Comparison of ENCODE assay signal across 8 cellular contexts in genomic region chr5:129903466-129904101, GRCh38. TPM values are rescaled to one million over a fixed set of nuclear protein-coding genes. Genes with fewer than 3 reads are reported as not detected.
A peak's percentile ranks its signal among the peaks of the same experiment; 100 is the strongest.
DNase-seq lines count a peak whose midpoint lies in the region; ATAC-seq and TF ChIP-seq lines count a peak whose summit lies in the region.

No MANE protein-coding gene starts in this region.

- H3K9me3 Mint-ChIP-seq in HFFc6: no peaks in the 10 kb centered on the region
- H3K9me3 Mint-ChIP-seq in activated naive CD8-positive, alpha-beta T cell treated with anti-CD3 and anti-CD28 coated beads, Interleukin-2, amount 10 ng/mL, durations not matched to agents 7 days and 5 days: no peaks in the 10 kb centered on the region

- no peak for TF ChIP-seq CTCF in HFFc6 (IDR thresholded peaks at IDR 0.05)

- peaks cover 18% of the 10 kb centered on the region for H3K27me3 Mint-ChIP-seq in HFFc6 (ENCODE audit: insufficient read depth)
- peaks cover 49% of the 10 kb centered on the region for H3K27me3 Mint-ChIP-seq in activated naive CD8-positive, alpha-beta T cell treated with anti-CD3 and anti-CD28 coated beads, Interleukin-2, amount 10 ng/mL, durations not matched to agents 7 days and 5 days

- no peak overlapping the region for H3K27ac Mint-ChIP-seq in HFFc6
- no peak overlapping the region for H3K27ac Mint-ChIP-seq in activated naive CD8-positive, alpha-beta T cell treated with anti-CD3 and anti-CD28 coated beads, Interleukin-2, amount 10 ng/mL, durations not matched to agents 7 days and 5 days

- no peak for DNase-seq in HFFc6
- no peak for DNase-seq in activated naive CD8-positive, alpha-beta T cell treated with anti-CD3 and anti-CD28 coated beads, Interleukin-2, amount 10 ng/mL, durations not matched to agents 7 days and 5 days
- DNase-seq in stimulated activated naive CD8-positive, alpha-beta T cell treated with anti-CD3 and anti-CD28 coated beads, Interleukin-15, Interleukin-2, amounts not matched to agents 100 U/mL and 50 U/mL, for 24 hours: no peak
- no peak for DNase-seq in activated effector memory CD4-positive, alpha-beta T cell treated with anti-CD3 and anti-CD28 coated beads, Interleukin-2, amount 50 U/mL, for 16 hours
- no peak for DNase-seq in amniotic stem cell (lab: John Stamatoyannopoulos, UW)
- DNase-seq in Kasumi-1 (lab: John Stamatoyannopoulos, UW): no peak
- DNase-seq in NCI-H446 treated with DMSO at 0.1 percent for 48 hours (lab: John Stamatoyannopoulos, UW): no peak

- peaks cover 18% of the 10 kb centered on the region for H3K4me1 Mint-ChIP-seq in HFFc6 (ENCODE audit: low read depth)
- peaks cover 8% of the 10 kb centered on the region for H3K4me1 Mint-ChIP-seq in activated naive CD8-positive, alpha-beta T cell treated with anti-CD3 and anti-CD28 coated beads, Interleukin-2, amount 10 ng/mL, durations not matched to agents 7 days and 5 days

- no peaks in the 10 kb centered on the region for H3K36me3 Mint-ChIP-seq in HFFc6 (ENCODE audit: low read depth)
- no peaks in the 10 kb centered on the region for H3K36me3 Mint-ChIP-seq in activated naive CD8-positive, alpha-beta T cell treated with anti-CD3 and anti-CD28 coated beads, Interleukin-2, amount 10 ng/mL, durations not matched to agents 7 days and 5 days

- H3K9me3 ChIP-seq in iPS-18c (ENCODE audit: control insufficient read depth, insufficient read depth, low read length): no peaks in the 10 kb centered on the region

- peak overlapping the region; percentile 82 for H3K4me3 Mint-ChIP-seq in HFFc6
- H3K4me3 Mint-ChIP-seq in activated naive CD8-positive, alpha-beta T cell treated with anti-CD3 and anti-CD28 coated beads, Interleukin-2, amount 10 ng/mL, durations not matched to agents 7 days and 5 days: peak overlapping the region; percentile 84

- POLR2A ChIA-PET in activated naive CD8-positive, alpha-beta T cell treated with anti-CD3 and anti-CD28 coated beads, Interleukin-2, amount 10 ng/mL, durations not matched to agents 7 days and 5 days (lab: Charles Lee): no interaction called here

- ATAC-seq in activated naive CD8-positive, alpha-beta T cell treated with anti-CD3 and anti-CD28 coated beads, Interleukin-2, amount 10 ng/mL, durations not matched to agents 7 days and 5 days (ENCODE audit: low read depth): no peak
- peak; percentile 4 for ATAC-seq in stimulated activated naive CD8-positive, alpha-beta T cell treated with anti-CD3 and anti-CD28 coated beads, Interleukin-15, Interleukin-2, amounts not matched to agents 100 U/mL and 50 U/mL, for 24 hours

- peak overlapping the region; percentile 70 for H3K4me3 ChIP-seq in iPS-18c (ENCODE audit: insufficient read depth, low read depth, low read length)

RNA-seq across cellular contexts. Expression of gene CHSY3, which starts 0.7 kb away (rescaled TPM):
- total RNA-seq in HFFc6 (2021; fragmentation: NEBNext Ultra II Directional; extraction: Animal tissue kit (Norgen Biotek cat#: 25700)): under 1 TPM in 4 of 6 experiments, not detected in 2; 0.07 to 0.19 (median 0.07) TPM
- not detected for total RNA-seq in activated naive CD8-positive, alpha-beta T cell treated with anti-CD3 and anti-CD28 coated beads, Interleukin-2, amount 10 ng/mL, durations not matched to agents 7 days and 5 days
